ENCODE assay signal across 22 cellular contexts in genomic region chr19:6033744-6034264, GRCh38.
"Had no signal": no experiment of that assay in that cellular context is flagged by ENCODE, and none has a peak within 500 bp of the region (broad histone marks: within the 10 kb centered on the region; RNA-seq: fewer than 3 reads in every experiment).

No MANE protein-coding gene starts in this region.

- H3K27ac Mint-ChIP-seq: naive thymus-derived CD4-positive, alpha-beta T cell; nephron progenitor cell had no signal

- H3K27me3 Mint-ChIP-seq: naive thymus-derived CD4-positive, alpha-beta T cell had no signal

- H3K4me3 ChIP-seq: esophagus muscularis mucosa, gastrocnemius medialis, heart right ventricle, left ventricle myocardium inferior, lung, psoas muscle, right lobe of liver, stomach, uterus had no signal

- H3K27ac ChIP-seq: epithelial cell of prostate, esophagus muscularis mucosa, gastrocnemius medialis, heart right ventricle, left ventricle myocardium inferior, psoas muscle, right lobe of liver, stomach, uterus had no signal

- DNase-seq: effector memory CD4-positive, alpha-beta T cell; gastrocnemius medialis; heart right ventricle; hypothalamus; left ventricle myocardium inferior; mesenchymal stem cell; naive thymus-derived CD4-positive, alpha-beta T cell; nephron progenitor cell; psoas muscle; retina; right lobe of liver; stimulated activated CD4-positive, alpha-beta T cell treated with anti-CD3 and anti-CD28 coated beads, Interleukin-2, amount 100 ng/mL, for 24 hours; stimulated activated CD4-positive, alpha-beta T cell treated with anti-CD3 and anti-CD28 coated beads, Interleukin-4, amount 100 ng/mL, for 4 hours; stimulated activated naive CD4-positive, alpha-beta T cell; stomach; substantia nigra; trophoblast cell had no signal

- H3K9me3 ChIP-seq: esophagus muscularis mucosa, gastrocnemius medialis, psoas muscle, right lobe of liver, stomach, uterus had no signal

- H3K36me3 ChIP-seq: gastrocnemius medialis, right lobe of liver, uterus had no signal

- FAIRE-seq: islet of Langerhans had no signal

- H3K27me3 ChIP-seq: esophagus muscularis mucosa, gastrocnemius medialis, heart right ventricle, right lobe of liver, stomach, uterus had no signal

- H3K4me1 ChIP-seq: gastrocnemius medialis, heart right ventricle, left ventricle myocardium inferior, psoas muscle, right lobe of liver, stomach, uterus had no signal

- H3K4me3 Mint-ChIP-seq: naive thymus-derived CD4-positive, alpha-beta T cell; nephron progenitor cell had no signal
